ENCODE assay signal across 8 cellular contexts in genomic region chr22:39501644-39502108, GRCh38. TPM values are rescaled to one million over a fixed set of nuclear protein-coding genes. Genes with fewer than 3 reads are reported as not detected.
DNase-seq lines count a peak whose midpoint lies in the region; ATAC-seq and TF ChIP-seq lines count a peak whose summit lies in the region.

No MANE protein-coding gene starts in this region.

- peaks cover 15% of the 10 kb centered on the region for H3K4me1 ChIP-seq in GM23248 (ENCODE audit: insufficient read depth)

- CTCF ChIA-PET in T-cell (lab: Charles Lee), result interaction anchor here in 1 of 2 donors (0.5 to 2.7 kb wide), 9 partner anchors 9 to 1317 kb away, joined by 3 to 27 read pairs (median 3); partner anchors contain the start of gene ATF4

- H3K9me3 Mint-ChIP-seq in T-cell, result no peaks in the 10 kb centered on the region

- POLR2A ChIA-PET in T-cell (lab: Charles Lee), result interaction anchor here (0.6 to 1.4 kb wide), 4 partner anchors 18 to 543 kb away, joined by 3 to 15 read pairs (median 4); partner anchors contain the start of gene ATF4 (in 2 of the 2)

- no peaks in the 10 kb centered on the region for H3K9me2 ChIP-seq in GM23248 (ENCODE audit: insufficient read depth)

- H3K36me3 ChIP-seq in GM23248 (ENCODE audit: low read depth), result peaks cover 21% of the 10 kb centered on the region; the same call in 1 of the 2 replicates

- no peaks in the 10 kb centered on the region for H3K27me3 Mint-ChIP-seq in T-cell

- peak overlapping the region; percentile 93 for H3K4me3 ChIP-seq in GM23248
- peak overlapping the region; percentile 77 to 86 for H3K4me3 ChIP-seq in foreskin fibroblast (ENCODE audit: low read depth in 1 of 2, low read length in 2 of 2)
- peak overlapping the region; percentile 80 to 100 (median 97) for H3K4me3 ChIP-seq in skin epidermis

- peaks cover 24% of the 10 kb centered on the region for H3K36me3 Mint-ChIP-seq in T-cell

- 22 to 27% methylated on average over 13 of the region's 13 CpGs for WGBS in GM23248 (ENCODE audit: low coverage in 1 of 2, low lambda C conversion rate in 2 of 2, missing lambda C conversion rate in 2 of 2), 2 experiments

- in situ Hi-C loops in GM23248 (cut with MboI), result no loop called here

- no peak for DNase-seq in GM23248
- DNase-seq in T-cell, result no peak
- DNase-seq in foreskin fibroblast, result no peak
- DNase-seq in ureter (ENCODE audit: low spot score), result no peak
- DNase-seq in RKO (ENCODE audit: low spot score), result no peak
- no peak for DNase-seq in SIG-M5 treated with dmso at 0.1 percent for 504 hours (lab: John Stamatoyannopoulos, UW; ENCODE audit: unreplicated experiment)
- DNase-seq in NCI-H524 treated with DMSO at 0.1 percent for 48 hours (lab: John Stamatoyannopoulos, UW), result no peak

- no peaks in the 10 kb centered on the region for H4K20me1 ChIP-seq in GM23248 (ENCODE audit: insufficient read depth)

- H3K4me3 Mint-ChIP-seq in T-cell, result peak overlapping the region; percentile 95 to 99 (median 95)

- peaks cover 45% of the 10 kb centered on the region for H3K79me2 ChIP-seq in GM23248 (ENCODE audit: insufficient read depth)

- H3K9ac ChIP-seq in GM23248, result peak overlapping the region; percentile 94

- no peak for TF ChIP-seq CTCF in foreskin fibroblast (IDR thresholded peaks at IDR 0.05; ENCODE audit: low read depth, low read length)

- peak overlapping the region; percentile 70 for H3K4me2 ChIP-seq in GM23248 (ENCODE audit: unreplicated experiment)

- peak overlapping the region; percentile 86 for H2AFZ ChIP-seq in GM23248

- H3K4me1 Mint-ChIP-seq in T-cell, result peaks cover 41 to 46% (median 45%) of the 10 kb centered on the region in 3 donors

- no peaks in the 10 kb centered on the region for H3K9me3 ChIP-seq in GM23248 (ENCODE audit: low read depth)

- ATAC-seq in T-cell (replicated peaks in 1 of 4), result no peak

- peak overlapping the region; percentile 95 to 98 for H3K27ac Mint-ChIP-seq in T-cell

- H3K27ac ChIP-seq in GM23248 (no peak overlapping the region), skin epidermis (peak overlapping the region in 20 of 21 experiments; percentile 61 to 90 (median 86))

- H3K27me3 ChIP-seq in GM23248 (replicated peaks; ENCODE audit: insufficient read depth), result no peaks in the 10 kb centered on the region

- H3F3A ChIP-seq in GM23248 (ENCODE audit: insufficient read depth), result no peaks in the 10 kb centered on the region

RNA-seq across cellular contexts. Expression of gene MIEF1, which starts 0.4 kb away (rescaled TPM):
- total RNA-seq in GM23248 (2014; rRNA removed; shearing (Covaris generic)), result 26.2 and 27.1 TPM in 2 replicates
- polyA plus RNA-seq in GM23248 (2016; fragmentation: Nextera tagmentation; extraction: Ambion mirVana), result 20.2 and 20.6 TPM in 2 replicates
- total RNA-seq in T-cell (10 to 100 TPM; 19.7 to 44.1 (median 38.5) TPM), ureter (30.1 TPM)

RNA-seq across cellular contexts. Expression of gene ATF4, which starts 18.7 kb away (rescaled TPM):
- total RNA-seq in GM23248 (2014; rRNA removed; shearing (Covaris generic)), result 481 and 529 TPM in 2 replicates
- 282 and 293 TPM in 2 replicates for polyA plus RNA-seq in GM23248 (2016; fragmentation: Nextera tagmentation; extraction: Ambion mirVana)
- total RNA-seq in T-cell (100 to 1,000 TPM; 236 to 371 (median 327) TPM), ureter (381 TPM)

RNA-seq across cellular contexts. Expression of gene RPS19BP1, which starts 30.9 kb away (rescaled TPM):
- total RNA-seq in GM23248 (2014; rRNA removed; shearing (Covaris generic)), result 81.6 and 93.9 TPM in 2 replicates
- polyA plus RNA-seq in GM23248 (2016; fragmentation: Nextera tagmentation; extraction: Ambion mirVana), result 114 and 119 TPM in 2 replicates
- 10 to 100 TPM; 42.4 to 76.8 (median 73.5) TPM for total RNA-seq in T-cell
- total RNA-seq in ureter, result 43.2 TPM

RNA-seq across cellular contexts. Expression of gene MGAT3, which starts 44.9 kb away (rescaled TPM):
- total RNA-seq in GM23248 (2014; rRNA removed; shearing (Covaris generic)), result not detected in 2 replicates
- not detected in 2 replicates for polyA plus RNA-seq in GM23248 (2016; fragmentation: Nextera tagmentation; extraction: Ambion mirVana)
- total RNA-seq in T-cell (1 to 10 TPM in 3 of 5 donors, under 1 TPM in 2; 0.23 to 2.7 (median 1.1) TPM), ureter (12.9 TPM)
